2 cellular contexts compared by ENCODE assay signal in the genomic region with DNA sequence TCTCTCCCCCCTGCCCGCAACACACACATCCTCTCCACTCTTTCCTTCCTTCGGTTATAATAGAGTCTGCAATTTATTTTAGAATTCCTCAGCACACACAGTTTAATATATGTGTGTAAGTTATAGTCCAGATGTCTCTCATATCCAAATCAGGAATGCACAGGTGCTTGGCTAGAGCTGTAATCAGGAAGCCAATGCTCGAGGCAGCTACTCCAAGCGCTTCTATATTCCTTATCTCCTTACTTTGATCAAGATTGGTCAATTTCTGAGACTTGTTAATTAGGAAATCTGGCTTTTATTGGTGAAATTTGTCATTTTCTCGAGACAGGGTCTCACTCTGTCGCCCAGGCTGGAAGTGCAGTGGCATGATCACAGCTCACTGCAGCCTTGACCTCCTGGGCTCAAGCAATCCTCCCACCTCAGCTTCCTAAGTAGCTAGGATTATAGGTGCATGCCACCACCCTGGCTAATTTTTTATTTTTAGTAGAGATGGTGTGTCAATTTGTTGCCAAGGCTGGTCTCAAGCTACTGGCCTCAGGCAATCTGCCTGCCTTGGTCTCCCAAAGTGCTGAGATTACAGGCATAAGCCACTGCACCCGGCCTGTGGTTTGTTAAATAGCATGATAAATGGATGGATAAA.
A peak's percentile ranks its signal among the peaks of the same experiment; 100 is the strongest.
TF ChIP-seq lines count a peak whose summit lies in the region.

No MANE protein-coding gene starts in this region.

TF ChIP-seq in HCT116, 20 proteins besides CTCF, POLR2A, EP300 and RAD21:
- TF ChIP-seq ZNF274 (IDR thresholded peaks at IDR 0.05; ENCODE audit: low read depth, low read length) (no peak), SP1 (IDR thresholded peaks at IDR 0.05; ENCODE audit: low read depth) (peak; percentile 3; the same call in 1 of the 2 replicates)

TF ChIP-seq in K562, 482 proteins besides CTCF, POLR2A, EP300 and RAD21:
- TF ChIP-seq, protein P1, sequence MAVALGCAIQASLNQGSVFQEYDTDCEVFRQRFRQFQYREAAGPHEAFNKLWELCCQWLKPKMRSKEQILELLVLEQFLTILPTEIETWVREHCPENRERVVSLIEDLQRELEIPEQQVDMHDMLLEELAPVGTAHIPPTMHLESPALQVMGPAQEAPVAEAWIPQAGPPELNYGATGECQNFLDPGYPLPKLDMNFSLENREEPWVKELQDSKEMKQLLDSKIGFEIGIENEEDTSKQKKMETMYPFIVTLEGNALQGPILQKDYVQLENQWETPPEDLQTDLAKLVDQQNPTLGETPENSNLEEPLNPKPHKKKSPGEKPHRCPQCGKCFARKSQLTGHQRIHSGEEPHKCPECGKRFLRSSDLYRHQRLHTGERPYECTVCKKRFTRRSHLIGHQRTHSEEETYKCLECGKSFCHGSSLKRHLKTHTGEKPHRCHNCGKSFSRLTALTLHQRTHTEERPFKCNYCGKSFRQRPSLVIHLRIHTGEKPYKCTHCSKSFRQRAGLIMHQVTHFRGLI (CRISPR knock-in tag; IDR thresholded peaks at IDR 0.05) = no peak
- TF ChIP-seq CHD4 (IDR thresholded peaks at IDR 0.05; ENCODE audit: insufficient read depth, insufficient replicate concordance, low read depth, low read length, poor library complexity, severe bottlenecking) (no peak), TSC22D4 (tag; IDR thresholded peaks at IDR 0.05) (no peak), CHCHD3 (CRISPR knock-in tag; IDR thresholded peaks at IDR 0.05) (no peak), CHD2 (IDR thresholded peaks at IDR 0.05; ENCODE audit: low read depth, low read length) (no peak), CAMTA2 (CRISPR knock-in tag; conservative IDR thresholded peaks at IDR 0.05) (no peak), PRPF4 (IDR thresholded peaks at IDR 0.05; ENCODE audit: insufficient read depth, low read depth, low read length, poor library complexity, severe bottlenecking) (no peak), BCOR (IDR thresholded peaks at IDR 0.05) (no peak), ZNF507 (tag; conservative IDR thresholded peaks at IDR 0.05) (no peak), JUN (IDR thresholded peaks at IDR 0.05; ENCODE audit: borderline replicate concordance, low read depth, low read length) (no peak), JUN (CRISPR knock-in tag; IDR thresholded peaks at IDR 0.05; ENCODE audit: borderline replicate concordance) (no peak), ARHGAP35 (IDR thresholded peaks at IDR 0.05; ENCODE audit: partially characterized antibody) (no peak), GTF2F1 (IDR thresholded peaks at IDR 0.05; ENCODE audit: low read depth, low read length) (no peak), NR2F6 (CRISPR knock-in tag; IDR thresholded peaks at IDR 0.05) (no peak), TEAD1 (CRISPR knock-in tag; IDR thresholded peaks at IDR 0.05) (no peak), ZKSCAN1 (IDR thresholded peaks at IDR 0.05; ENCODE audit: low read depth, low read length) (no peak), CTBP1 (IDR thresholded peaks at IDR 0.05; ENCODE audit: borderline replicate concordance) (no peak)
- TF ChIP-seq, protein P2, sequence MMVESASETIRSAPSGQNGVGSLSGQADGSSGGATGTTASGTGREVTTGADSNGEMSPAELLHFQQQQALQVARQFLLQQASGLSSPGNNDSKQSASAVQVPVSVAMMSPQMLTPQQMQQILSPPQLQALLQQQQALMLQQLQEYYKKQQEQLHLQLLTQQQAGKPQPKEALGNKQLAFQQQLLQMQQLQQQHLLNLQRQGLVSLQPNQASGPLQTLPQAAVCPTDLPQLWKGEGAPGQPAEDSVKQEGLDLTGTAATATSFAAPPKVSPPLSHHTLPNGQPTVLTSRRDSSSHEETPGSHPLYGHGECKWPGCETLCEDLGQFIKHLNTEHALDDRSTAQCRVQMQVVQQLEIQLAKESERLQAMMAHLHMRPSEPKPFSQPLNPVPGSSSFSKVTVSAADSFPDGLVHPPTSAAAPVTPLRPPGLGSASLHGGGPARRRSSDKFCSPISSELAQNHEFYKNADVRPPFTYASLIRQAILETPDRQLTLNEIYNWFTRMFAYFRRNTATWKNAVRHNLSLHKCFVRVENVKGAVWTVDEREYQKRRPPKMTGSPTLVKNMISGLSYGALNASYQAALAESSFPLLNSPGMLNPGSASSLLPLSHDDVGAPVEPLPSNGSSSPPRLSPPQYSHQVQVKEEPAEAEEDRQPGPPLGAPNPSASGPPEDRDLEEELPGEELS (CRISPR knock-in tag; IDR thresholded peaks at IDR 0.05; ENCODE audit: borderline replicate concordance) = no peak
